1 cellular context compared by ENCODE assay signal in the genomic region with DNA sequence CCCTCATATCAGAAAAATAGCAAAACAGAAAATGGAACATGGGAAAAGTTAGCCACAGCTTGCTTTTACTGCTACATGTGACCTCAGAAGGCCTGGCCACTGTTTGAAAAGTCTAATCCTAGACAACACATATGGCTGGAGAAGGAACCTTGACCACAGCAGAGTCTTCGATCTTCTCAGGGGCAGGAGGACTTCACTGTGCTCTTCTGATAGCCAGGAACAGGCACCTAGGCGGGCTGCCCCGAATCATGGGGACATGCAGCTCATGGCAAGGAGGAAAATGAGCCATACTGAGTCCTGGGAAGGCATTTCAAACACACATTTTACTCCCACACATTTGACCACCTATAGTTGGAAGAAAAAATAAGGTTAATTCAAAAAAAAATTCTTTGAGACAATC.
TF ChIP-seq lines count a peak whose summit lies in the region.

No MANE protein-coding gene starts in this region.

TF ChIP-seq in endothelial cell of umbilical vein, 7 proteins besides CTCF, POLR2A, EP300 and RAD21 (continued from another document):
- TF ChIP-seq POLR2AphosphoS5 (IDR thresholded peaks at IDR 0.05; ENCODE audit: insufficient read depth, low read depth, low read length) (no peak), GATA2 (IDR thresholded peaks at IDR 0.05; ENCODE audit: insufficient read depth, insufficient read length, low read depth, low read length) (no peak), MYC (IDR thresholded peaks at IDR 0.05; ENCODE audit: low read depth, low read length) (no peak)
- TF ChIP-seq, protein P1, sequence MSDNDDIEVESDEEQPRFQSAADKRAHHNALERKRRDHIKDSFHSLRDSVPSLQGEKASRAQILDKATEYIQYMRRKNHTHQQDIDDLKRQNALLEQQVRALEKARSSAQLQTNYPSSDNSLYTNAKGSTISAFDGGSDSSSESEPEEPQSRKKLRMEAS (IDR thresholded peaks at IDR 0.05; ENCODE audit: insufficient read depth, insufficient read length), result no peak
